Comparison of ENCODE assay signal across 10 cellular contexts in genomic region chr16:53220585-53220984, GRCh38.
DNase-seq lines count a peak whose midpoint lies in the region; ATAC-seq, FAIRE-seq and TF ChIP-seq lines count a peak whose summit lies in the region.
"Had no signal": no experiment of that assay in that cellular context is flagged by ENCODE, and none has a peak within 500 bp of the region (broad histone marks: within the 10 kb centered on the region; RNA-seq: fewer than 3 reads in every experiment).

No MANE protein-coding gene starts in this region.

- H3K27me3 ChIP-seq in CD4-positive, alpha-beta T cell (ENCODE audit: control insufficient read depth, insufficient read depth, low read length): no peaks in the 10 kb centered on the region

- H3K4me1 Mint-ChIP-seq in CD4-positive, alpha-beta T cell (ENCODE audit: low read depth): peaks cover under 1% of the 10 kb centered on the region

- no peak overlapping the region for H3K4me3 Mint-ChIP-seq in CD4-positive, alpha-beta T cell

- H3K36me3 Mint-ChIP-seq in CD4-positive, alpha-beta T cell (ENCODE audit: low read depth): peaks cover 19% of the 10 kb centered on the region

- H3K27me3 Mint-ChIP-seq in CD4-positive, alpha-beta T cell: no peaks in the 10 kb centered on the region

- H3K9me3 ChIP-seq in CD4-positive, alpha-beta T cell (ENCODE audit: control insufficient read depth, low read length): no peaks in the 10 kb centered on the region

- no peak for FAIRE-seq in GM12892 (lab: Jason Lieb, UNC)

- no peak overlapping the region for H3K27ac ChIP-seq in CD4-positive, alpha-beta T cell (ENCODE audit: low read depth, low read length)

- POLR2A ChIA-PET in CD4-positive, alpha-beta T cell (lab: Charles Lee): no interaction called here

- TF ChIP-seq POLR2A in GM12892 (IDR thresholded peaks at IDR 0.05; ENCODE audit: low read depth, low read length): no peak

- intact Hi-C loops in CD4-positive, alpha-beta T cell (cut with DNase I, micrococcal nuclease): no loop called here

- no peak overlapping the region for H3K4me3 ChIP-seq in fibroblast of mammary gland (ENCODE audit: control insufficient read depth, low read depth, low read length)

- DNase-seq in NAMALWA (ENCODE audit: low spot score) (peak; percentile 23), fibroblast of mammary gland (ENCODE audit: low read depth) (peak; percentile 44), renal cortical epithelial cell (ENCODE audit: low read depth) (peak; percentile 38), NCI-H1930 (lab: John Stamatoyannopoulos, UW) (no peak), GM12892 (ENCODE audit: insufficient read length) (no peak)
- no peak for DNase-seq in CD4-positive, alpha-beta T cell
- DNase-seq: activated CD4-positive, alpha-beta T cell treated with anti-CD3 and anti-CD28 coated beads for 48 hours; islet precursor cell had no signal

- H3K9me3 Mint-ChIP-seq in CD4-positive, alpha-beta T cell: no peaks in the 10 kb centered on the region

- CTCF ChIA-PET in CD4-positive, alpha-beta T cell (lab: Charles Lee): no interaction called here

- no peak for ATAC-seq in CD4-positive, alpha-beta T cell (ENCODE audit: poor library complexity)
- ATAC-seq in GM21737 (IDR thresholded peaks at IDR 0.05; ENCODE audit: unreplicated experiment): no peak

- TF ChIP-seq CTCF in GM12872 (IDR thresholded peaks at IDR 0.05; ENCODE audit: insufficient read depth, low read depth, low read length) (peak; percentile 40; the same call in 2 of the 3 replicates), fibroblast of mammary gland (conservative IDR thresholded peaks at IDR 0.05; ENCODE audit: control insufficient read depth, insufficient read depth, low read depth, low read length) (peak; percentile 18)
- TF ChIP-seq CTCF in CD4-positive, alpha-beta T cell (IDR thresholded peaks at IDR 0.05): no peak

- no peak overlapping the region for H3K27ac Mint-ChIP-seq in CD4-positive, alpha-beta T cell

Comparison
In these comparisons a context has a peak if more than half of its experiments do, and no peak if none do; other contexts are left out.
1. DNase-seq: peak in NAMALWA (single experiment), fibroblast of mammary gland (single experiment) and renal cortical epithelial cell (single experiment); none in NCI-H1930 (0 of 2), GM12892 (single experiment) and CD4-positive, alpha-beta T cell (0 of 10).